In genomic region chr15:52798529-52799101, GRCh38 we compare ENCODE assay signal across 1 cellular context.
TF ChIP-seq lines count a peak whose summit lies in the region.

No MANE protein-coding gene starts in this region.

TF ChIP-seq in HepG2, 621 proteins besides CTCF, POLR2A, EP300 and RAD21:
- TF ChIP-seq HNF4A (CRISPR knock-in tag; IDR thresholded peaks at IDR 0.05) (0 out of 2 replicates have a peak, but pooled peaks have one; percentile 4), ZNF687 (CRISPR knock-in tag; IDR thresholded peaks at IDR 0.05) (0 out of 2 replicates have a peak, but pooled peaks have one; percentile 9), KDM5A (IDR thresholded peaks at IDR 0.05; ENCODE audit: borderline replicate concordance, low read length) (no peak), ZNF281 (CRISPR knock-in tag; IDR thresholded peaks at IDR 0.05; ENCODE audit: borderline replicate concordance) (0 out of 2 replicates have a peak, but pooled peaks have one; percentile 17), HDAC1 (CRISPR knock-in tag; IDR thresholded peaks at IDR 0.05) (no peak), ADNP (CRISPR knock-in tag; IDR thresholded peaks at IDR 0.05) (no peak), MTA3 (CRISPR knock-in tag; IDR thresholded peaks at IDR 0.05) (no peak)
TF ChIP-seq in HepG2: peak in this region for 3.
